1 cellular context compared by ENCODE assay signal in genomic region chr14:58131386-58131785, GRCh38.
TF ChIP-seq lines count a peak whose summit lies in the region.

No MANE protein-coding gene starts in this region.

TF ChIP-seq in IMR-90, 13 proteins besides CTCF, POLR2A, EP300 and RAD21:
- TF ChIP-seq ELK1 (IDR thresholded peaks at IDR 0.05; ENCODE audit: borderline replicate concordance, low read depth, low read length), result no peak
- no peak for TF ChIP-seq MAFK (IDR thresholded peaks at IDR 0.05; ENCODE audit: low read depth, low read length)
- TF ChIP-seq CHD1 (IDR thresholded peaks at IDR 0.05; ENCODE audit: low read depth, low read length), result no peak
- TF ChIP-seq SMC3 (IDR thresholded peaks at IDR 0.05; ENCODE audit: low read depth, low read length), result no peak
- no peak for TF ChIP-seq CEBPB (IDR thresholded peaks at IDR 0.05; ENCODE audit: low read depth, low read length)
- no peak for TF ChIP-seq RFX5 (IDR thresholded peaks at IDR 0.05; ENCODE audit: low read depth, low read length)
- TF ChIP-seq MAZ (IDR thresholded peaks at IDR 0.05; ENCODE audit: borderline replicate concordance, low read depth, low read length), result no peak
